Comparison of ENCODE assay signal across 11 cellular contexts in genomic region chr1:10457462-10457861, GRCh38. TPM values are rescaled to one million over a fixed set of nuclear protein-coding genes. Genes with fewer than 3 reads are reported as not detected.
DNase-seq lines count a peak whose midpoint lies in the region; ATAC-seq, FAIRE-seq and TF ChIP-seq lines count a peak whose summit lies in the region.
"Not testable (repeated sequence)": the region's sequence is repeated elsewhere in the genome, so short reads cannot be mapped to it uniquely, and the experiment has no call there.
"Had no signal": no experiment of that assay in that cellular context is flagged by ENCODE, and none has a peak within 500 bp of the region (broad histone marks: within the 10 kb centered on the region; RNA-seq: fewer than 3 reads in every experiment).

No MANE protein-coding gene starts in this region.

- not testable (repeated sequence) for FAIRE-seq in HepG2 (lab: Jason Lieb, UNC); small intestine (lab: Jason Lieb, UNC)

- not testable (repeated sequence) for TF ChIP-seq RAD21 in HepG2 (CRISPR knock-in tag; IDR thresholded peaks at IDR 0.05)

- H3K4me3 Mint-ChIP-seq in activated T-cell treated with anti-CD3 and anti-CD28 coated beads, Interleukin-2, amount 50 U/mL, for 24 hours: not testable (repeated sequence)

- H3K36me3 ChIP-seq in HEK293 (ENCODE audit: control insufficient read depth in 2 of 2, insufficient read depth in 1 of 2, low read length in 2 of 2): peaks cover 19 to 45% of the 10 kb centered on the region in 2 experiments
- H3K36me3 ChIP-seq in RWPE2 (ENCODE audit: low read depth): peaks cover 20% of the 10 kb centered on the region
- not testable (repeated sequence) for H3K36me3 ChIP-seq in HepG2 (replicated peaks in 1 of 2; ENCODE audit: control insufficient read depth in 1 of 2, insufficient read depth in 2 of 2, low read length in 2 of 2); small intestine (ENCODE audit: control insufficient read depth in 2 of 2, insufficient read depth in 2 of 2, low read length in 2 of 2); uterus

- H3K79me2 ChIP-seq in HepG2 (ENCODE audit: insufficient read depth, low read length): not testable (repeated sequence)

- not testable (repeated sequence) for H3K4me3 ChIP-seq in HEK293 (ENCODE audit: low read depth, low read length); RWPE2 (ENCODE audit: severe bottlenecking); HepG2 (replicated peaks in 1 of 3; ENCODE audit: insufficient read depth in 1 of 3, low read depth in 2 of 3, low read length in 3 of 3); small intestine (ENCODE audit: low read depth in 1 of 2, low read length in 2 of 2); uterus
- peak overlapping the region; percentile 24 for H3K4me3 ChIP-seq in fibroblast of villous mesenchyme (ENCODE audit: low read depth, low read length)

- peak overlapping the region; percentile 2 for H3K27ac Mint-ChIP-seq in activated T-cell treated with anti-CD3 and anti-CD28 coated beads, Interleukin-2, amount 50 U/mL, for 24 hours

- not testable (repeated sequence) for H3K9me3 ChIP-seq in HEK293 (ENCODE audit: control insufficient read depth, insufficient read depth, low read depth, low read length); RWPE2 (ENCODE audit: severe bottlenecking); HepG2 (ENCODE audit: low read length); small intestine (ENCODE audit: control insufficient read depth, low read depth); uterus

- not testable (repeated sequence) for ATAC-seq in RWPE2 (ENCODE audit: low read depth); HepG2

- not testable (repeated sequence) for H2AFZ ChIP-seq in HepG2 (ENCODE audit: low read length)

- CTCF ChIA-PET in HEK293 (lab: Yijun Ruan, JAX): interaction anchor here (0.6 to 1.2 kb wide), 3 partner anchors 28 to 37 kb away, joined by 3 to 4 read pairs (median 3); no protein-coding TSS in a partner anchor
- CTCF ChIA-PET in HepG2 (lab: Yijun Ruan, JAX; ENCODE audit: low intra/inter-chr PET ratio, low total read pairs): not testable (repeated sequence)

- H4K20me1 ChIP-seq in HepG2 (ENCODE audit: insufficient read depth, low read length): not testable (repeated sequence)

- H3K9me3 Mint-ChIP-seq in activated T-cell treated with anti-CD3 and anti-CD28 coated beads, Interleukin-2, amount 50 U/mL, for 24 hours: not testable (repeated sequence)

- H3K27me3 ChIP-seq in RWPE2 (ENCODE audit: insufficient read depth, poor library complexity, severe bottlenecking); HepG2 (ENCODE audit: control insufficient read depth in 1 of 2, insufficient read depth in 2 of 2, low read length in 2 of 2); small intestine (ENCODE audit: control insufficient read depth in 2 of 2, insufficient read depth in 2 of 2, low read length in 2 of 2); uterus: not testable (repeated sequence)

- in situ Hi-C loops in HepG2 (cut with HindIII; ENCODE audit: extremely low pct_ligation_motif_present, low pct_unique_long_range_greater_than_20kb): not testable (repeated sequence)

- WGBS in HepG2 (ENCODE audit: low lambda C conversion rate): 72% methylated on average over 7 of the region's 7 CpGs
- 60 to 65% (median 63%) methylated on average over 7 of the region's 7 CpGs for WGBS in small intestine, 3 donors

- POLR2A ChIA-PET in HEK293 (lab: Yijun Ruan, JAX): not testable (repeated sequence)
- POLR2A ChIA-PET in HepG2 (lab: Yijun Ruan, JAX): interaction anchor here (0.7 kb wide), 1 partner anchor 15 kb away, joined by 3 read pairs; the partner anchor contains the start of gene DFFA

- H3K27me3 Mint-ChIP-seq in activated T-cell treated with anti-CD3 and anti-CD28 coated beads, Interleukin-2, amount 50 U/mL, for 24 hours: not testable (repeated sequence)

- peaks cover 63% of the 10 kb centered on the region for H3K36me3 Mint-ChIP-seq in activated T-cell treated with anti-CD3 and anti-CD28 coated beads, Interleukin-2, amount 50 U/mL, for 24 hours (ENCODE audit: low read depth)

- not testable (repeated sequence) for H3K4me1 Mint-ChIP-seq in activated T-cell treated with anti-CD3 and anti-CD28 coated beads, Interleukin-2, amount 50 U/mL, for 24 hours (ENCODE audit: low read depth)

- H3K4me1 ChIP-seq in HEK293 (ENCODE audit: control insufficient read depth, insufficient read depth, low read length); HepG2 (ENCODE audit: insufficient read depth, low read length); small intestine (ENCODE audit: control insufficient read depth in 2 of 2, insufficient read depth in 1 of 2, low read depth in 1 of 2, low read length in 1 of 2); uterus: not testable (repeated sequence)
- peaks cover 24% of the 10 kb centered on the region for H3K4me1 ChIP-seq in RWPE2 (ENCODE audit: insufficient read depth, poor library complexity, severe bottlenecking)

- TF ChIP-seq CTCF in HEK293 (tag by site-specific recombination; IDR thresholded peaks at IDR 0.05); RWPE2 (IDR thresholded peaks at IDR 0.05; ENCODE audit: poor library complexity, severe bottlenecking); fibroblast of villous mesenchyme (IDR thresholded peaks at IDR 0.05; ENCODE audit: insufficient read depth, low read depth, low read length); HepG2 (CRISPR knock-in tag; IDR thresholded peaks at IDR 0.05); uterus (IDR thresholded peaks at IDR 0.05): not testable (repeated sequence)

- H3K9ac ChIP-seq in HepG2 (ENCODE audit: insufficient read depth, low read depth, low read length): not testable (repeated sequence)

- intact Hi-C loops in HepG2 (cut with micrococcal nuclease; ENCODE audit: unreplicated experiment); uterus (cut with DNase I; ENCODE audit: low total_unique reads): not testable (repeated sequence)

- H3K4me2 ChIP-seq in HepG2 (ENCODE audit: low read depth, low read length): not testable (repeated sequence)

- H3K27ac ChIP-seq in HEK293 (ENCODE audit: extremely low read depth, low read depth, low read length); HepG2 (ENCODE audit: extremely low read length, insufficient read depth, low read length); small intestine (ENCODE audit: low read depth in 1 of 2, low read length in 1 of 2): not testable (repeated sequence)
- H3K27ac ChIP-seq in RWPE2 (ENCODE audit: poor library complexity, severe bottlenecking): peak overlapping the region; percentile 27
- H3K27ac ChIP-seq in uterus: peak overlapping the region; percentile 7 to 50

- BruUV-seq in HepG2 (replicated peaks; lab: Mats Ljungman, UMichigan): not testable (repeated sequence)

- not testable (repeated sequence) for TF ChIP-seq EP300 in HepG2 (IDR thresholded peaks at IDR 0.05; ENCODE audit: low read depth in 2 of 2, low read length in 2 of 2); HepG2 (CRISPR knock-in tag; IDR thresholded peaks at IDR 0.05; ENCODE audit: borderline replicate concordance)

- TF ChIP-seq POLR2A in HepG2 (IDR thresholded peaks at IDR 0.05; ENCODE audit: insufficient read depth in 1 of 2, low read depth in 2 of 2, low read length in 2 of 2); uterus (IDR thresholded peaks at IDR 0.05): not testable (repeated sequence)

- DNase-seq in RWPE2 (ENCODE audit: low spot score); activated T-cell treated with anti-CD3 and anti-CD28 coated beads, Interleukin-2, amount 50 U/mL, for 24 hours; HepG2 (ENCODE audit: low spot score); uterus: not testable (repeated sequence)
- peak; percentile 32 for DNase-seq in dermis blood vessel endothelial cell
- DNase-seq in fibroblast of villous mesenchyme (ENCODE audit: low read depth): peak; percentile 37
- DNase-seq in small intestine: peak; percentile 17

RNA-seq across cellular contexts. Expression of gene CORT, which starts 7.6 kb away (rescaled TPM):
- total RNA-seq in dermis blood vessel endothelial cell (0.34 and 0.37 TPM in 2 replicates), fibroblast of villous mesenchyme (0.32 TPM in 1 of 2 replicates, not detected in the other), HepG2 (2016; rRNA removed; fragmentation: Illumina TruSeq; extraction: Trizol) (0.62 TPM in 1 of 2 replicates, not detected in the other), uterus (under 1 TPM in 1 of 4 donors, not detected in 3; 0.79 TPM)
- total RNA-seq in HepG2 (2016; cell fraction: cytosol; rRNA removed; fragmentation: Illumina TruSeq; extraction: Trizol; ENCODE audit: low read depth): not detected in 2 replicates
- 0.61 TPM in 1 of 2 replicates, not detected in the other for total RNA-seq in HepG2 (2016; cell fraction: insoluble cytoplasmic fraction; rRNA removed; fragmentation: Illumina TruSeq; extraction: Trizol)
- 0.15 and 0.21 TPM in 2 replicates for total RNA-seq in HepG2 (2016; cell fraction: membrane; rRNA removed; fragmentation: Illumina TruSeq; extraction: Trizol)
- total RNA-seq in HepG2 (2016; cell fraction: nucleus; rRNA removed; fragmentation: Illumina TruSeq; extraction: Trizol): 0.78 and 1.1 TPM in 2 replicates
- polyA plus RNA-seq in HepG2 (2011; rRNA removed) (0.08 and 0.11 TPM in 2 replicates), small intestine (under 1 TPM in 1 of 3 donors, not detected in 2; 0.97 TPM)
- 0.08 and 0.09 TPM in 2 replicates for polyA plus RNA-seq in HepG2 (2011; cell fraction: cytosol; rRNA removed)
- polyA plus RNA-seq in HepG2 (2011; cell fraction: nucleus; rRNA removed): 0.24 and 0.29 TPM in 2 replicates
- polyA plus RNA-seq in HepG2 (2012): 0.31 and 0.40 TPM in 2 replicates
- polyA plus RNA-seq in HepG2 (2016; cell fraction: cytosol; fragmentation: Illumina TruSeq; extraction: Trizol; ENCODE audit: low read depth): 0.11 and 0.46 TPM in 2 replicates
- 0.50 TPM in 1 of 2 replicates, not detected in the other for polyA plus RNA-seq in HepG2 (2016; cell fraction: insoluble cytoplasmic fraction; fragmentation: Illumina TruSeq; extraction: Trizol; ENCODE audit: low read depth)
- polyA plus RNA-seq in HepG2 (2016; cell fraction: membrane; fragmentation: Illumina TruSeq; extraction: Trizol; ENCODE audit: low read depth): 0.21 and 0.36 TPM in 2 replicates
- 0.81 and 1.9 TPM in 2 replicates for polyA plus RNA-seq in HepG2 (2016; cell fraction: nucleus; fragmentation: Illumina TruSeq; extraction: Trizol; ENCODE audit: insufficient read depth, low read depth)
- polyA minus RNA-seq in HepG2 (2011; rRNA and poly(A)+ RNA removed; ENCODE audit: low replicate concordance): not detected in 2 replicates
- not detected in 2 replicates for polyA minus RNA-seq in HepG2 (2011; cell fraction: cytosol; rRNA and poly(A)+ RNA removed)
- 0.39 TPM in 1 of 2 replicates, not detected in the other for polyA minus RNA-seq in HepG2 (2011; cell fraction: nucleus; rRNA and poly(A)+ RNA removed)
- total RNA-seq: Calu3, G401 had no signal
- polyA plus RNA-seq: CD8-positive, alpha-beta memory T cell had no signal

RNA-seq across cellular contexts. Expression of gene DFFA, which starts 14.9 kb away (rescaled TPM):
- total RNA-seq in dermis blood vessel endothelial cell (56.2 and 74.5 TPM in 2 replicates), fibroblast of villous mesenchyme (28.7 and 52.2 TPM in 2 replicates), HepG2 (2016; rRNA removed; fragmentation: Illumina TruSeq; extraction: Trizol) (33.9 and 44.6 TPM in 2 replicates), uterus (10 to 100 TPM in 3 of 4 donors, 1 to 10 TPM in 1; 5.1 to 41.6 (median 25.7) TPM)
- 8.8 and 9.5 TPM in 2 replicates for total RNA-seq in HepG2 (2016; cell fraction: cytosol; rRNA removed; fragmentation: Illumina TruSeq; extraction: Trizol; ENCODE audit: low read depth)
- 34.8 and 45.3 TPM in 2 replicates for total RNA-seq in HepG2 (2016; cell fraction: insoluble cytoplasmic fraction; rRNA removed; fragmentation: Illumina TruSeq; extraction: Trizol)
- total RNA-seq in HepG2 (2016; cell fraction: membrane; rRNA removed; fragmentation: Illumina TruSeq; extraction: Trizol): 18.7 and 19.6 TPM in 2 replicates
- total RNA-seq in HepG2 (2016; cell fraction: nucleus; rRNA removed; fragmentation: Illumina TruSeq; extraction: Trizol): 14.0 and 17.3 TPM in 2 replicates
- polyA plus RNA-seq in HepG2 (2011; rRNA removed) (16.5 and 16.6 TPM in 2 replicates), small intestine (10 to 100 TPM in 2 of 3 donors, 1 to 10 TPM in 1; 8.9 to 24.0 (median 10.3) TPM)
- polyA plus RNA-seq in HepG2 (2011; cell fraction: cytosol; rRNA removed): 12.9 and 13.7 TPM in 2 replicates
- polyA plus RNA-seq in HepG2 (2011; cell fraction: nucleus; rRNA removed): 5.9 and 7.7 TPM in 2 replicates
- polyA plus RNA-seq in HepG2 (2012): 10.7 and 12.2 TPM in 2 replicates
- 6.5 and 6.7 TPM in 2 replicates for polyA plus RNA-seq in HepG2 (2016; cell fraction: cytosol; fragmentation: Illumina TruSeq; extraction: Trizol; ENCODE audit: low read depth)
- polyA plus RNA-seq in HepG2 (2016; cell fraction: insoluble cytoplasmic fraction; fragmentation: Illumina TruSeq; extraction: Trizol; ENCODE audit: low read depth): 32.4 and 33.3 TPM in 2 replicates
- polyA plus RNA-seq in HepG2 (2016; cell fraction: membrane; fragmentation: Illumina TruSeq; extraction: Trizol; ENCODE audit: low read depth): 10.4 and 10.6 TPM in 2 replicates
- polyA plus RNA-seq in HepG2 (2016; cell fraction: nucleus; fragmentation: Illumina TruSeq; extraction: Trizol; ENCODE audit: insufficient read depth, low read depth): 20.0 and 20.1 TPM in 2 replicates
- 36.7 and 57.5 TPM in 2 replicates for polyA minus RNA-seq in HepG2 (2011; rRNA and poly(A)+ RNA removed; ENCODE audit: low replicate concordance)
- polyA minus RNA-seq in HepG2 (2011; cell fraction: cytosol; rRNA and poly(A)+ RNA removed): 10.2 and 11.0 TPM in 2 replicates
- 11.3 and 12.9 TPM in 2 replicates for polyA minus RNA-seq in HepG2 (2011; cell fraction: nucleus; rRNA and poly(A)+ RNA removed)

RNA-seq across cellular contexts. Expression of gene PEX14, which starts 17.3 kb away (rescaled TPM):
- total RNA-seq in dermis blood vessel endothelial cell (9.9 and 21.7 TPM in 2 replicates), fibroblast of villous mesenchyme (17.3 and 18.7 TPM in 2 replicates), HepG2 (2016; rRNA removed; fragmentation: Illumina TruSeq; extraction: Trizol) (5.9 and 9.9 TPM in 2 replicates), uterus (10 to 100 TPM in 1 of 4 donors, 1 to 10 TPM in 3; 2.0 to 21.9 (median 5.3) TPM)
- total RNA-seq in HepG2 (2016; cell fraction: cytosol; rRNA removed; fragmentation: Illumina TruSeq; extraction: Trizol; ENCODE audit: low read depth): 5.4 and 5.5 TPM in 2 replicates
- 6.0 and 11.1 TPM in 2 replicates for total RNA-seq in HepG2 (2016; cell fraction: insoluble cytoplasmic fraction; rRNA removed; fragmentation: Illumina TruSeq; extraction: Trizol)
- total RNA-seq in HepG2 (2016; cell fraction: membrane; rRNA removed; fragmentation: Illumina TruSeq; extraction: Trizol): 6.6 and 8.1 TPM in 2 replicates
- total RNA-seq in HepG2 (2016; cell fraction: nucleus; rRNA removed; fragmentation: Illumina TruSeq; extraction: Trizol): 11.8 and 16.0 TPM in 2 replicates
- polyA plus RNA-seq in HepG2 (2011; rRNA removed) (6.3 and 6.5 TPM in 2 replicates), small intestine (10 to 100 TPM; 15.9 to 24.9 (median 24.4) TPM)
- polyA plus RNA-seq in HepG2 (2011; cell fraction: cytosol; rRNA removed): 5.8 and 7.7 TPM in 2 replicates
- polyA plus RNA-seq in HepG2 (2011; cell fraction: nucleus; rRNA removed): 22.7 and 25.4 TPM in 2 replicates
- polyA plus RNA-seq in HepG2 (2012): 10.8 and 15.1 TPM in 2 replicates
- polyA plus RNA-seq in HepG2 (2016; cell fraction: cytosol; fragmentation: Illumina TruSeq; extraction: Trizol; ENCODE audit: low read depth): 3.9 and 4.0 TPM in 2 replicates
- 8.3 and 10.4 TPM in 2 replicates for polyA plus RNA-seq in HepG2 (2016; cell fraction: insoluble cytoplasmic fraction; fragmentation: Illumina TruSeq; extraction: Trizol; ENCODE audit: low read depth)
- polyA plus RNA-seq in HepG2 (2016; cell fraction: membrane; fragmentation: Illumina TruSeq; extraction: Trizol; ENCODE audit: low read depth): 5.7 and 6.2 TPM in 2 replicates
- polyA plus RNA-seq in HepG2 (2016; cell fraction: nucleus; fragmentation: Illumina TruSeq; extraction: Trizol; ENCODE audit: insufficient read depth, low read depth): 25.5 and 27.0 TPM in 2 replicates
- polyA minus RNA-seq in HepG2 (2011; rRNA and poly(A)+ RNA removed; ENCODE audit: low replicate concordance): 7.0 and 10.1 TPM in 2 replicates
- polyA minus RNA-seq in HepG2 (2011; cell fraction: cytosol; rRNA and poly(A)+ RNA removed): 5.2 and 5.5 TPM in 2 replicates
- 15.8 and 20.3 TPM in 2 replicates for polyA minus RNA-seq in HepG2 (2011; cell fraction: nucleus; rRNA and poly(A)+ RNA removed)

RNA-seq across cellular contexts. Expression of gene CENPS, which starts 27.2 kb away (rescaled TPM):
- total RNA-seq in dermis blood vessel endothelial cell (7.8 and 11.4 TPM in 2 replicates), fibroblast of villous mesenchyme (14.2 and 14.7 TPM in 2 replicates), HepG2 (2016; rRNA removed; fragmentation: Illumina TruSeq; extraction: Trizol) (22.0 and 24.9 TPM in 2 replicates), uterus (10 to 100 TPM in 1 of 4 donors, 1 to 10 TPM in 3; 2.6 to 15.4 (median 6.2) TPM)
- total RNA-seq in HepG2 (2016; cell fraction: cytosol; rRNA removed; fragmentation: Illumina TruSeq; extraction: Trizol; ENCODE audit: low read depth): 32.3 and 41.2 TPM in 2 replicates
- total RNA-seq in HepG2 (2016; cell fraction: insoluble cytoplasmic fraction; rRNA removed; fragmentation: Illumina TruSeq; extraction: Trizol): 18.1 and 23.2 TPM in 2 replicates
- total RNA-seq in HepG2 (2016; cell fraction: membrane; rRNA removed; fragmentation: Illumina TruSeq; extraction: Trizol): 41.4 and 43.7 TPM in 2 replicates
- total RNA-seq in HepG2 (2016; cell fraction: nucleus; rRNA removed; fragmentation: Illumina TruSeq; extraction: Trizol): 8.1 and 10.8 TPM in 2 replicates
- polyA plus RNA-seq in HepG2 (2011; rRNA removed) (2.9 and 3.3 TPM in 2 replicates), small intestine (10 to 100 TPM; 11.3 to 28.3 (median 27.3) TPM)
- 3.8 and 4.5 TPM in 2 replicates for polyA plus RNA-seq in HepG2 (2011; cell fraction: cytosol; rRNA removed)
- polyA plus RNA-seq in HepG2 (2011; cell fraction: nucleus; rRNA removed): 2.8 and 3.7 TPM in 2 replicates
- polyA plus RNA-seq in HepG2 (2012): 5.0 and 10.5 TPM in 2 replicates
- polyA plus RNA-seq in HepG2 (2016; cell fraction: cytosol; fragmentation: Illumina TruSeq; extraction: Trizol; ENCODE audit: low read depth): 49.6 and 69.4 TPM in 2 replicates
- polyA plus RNA-seq in HepG2 (2016; cell fraction: insoluble cytoplasmic fraction; fragmentation: Illumina TruSeq; extraction: Trizol; ENCODE audit: low read depth): 33.2 and 38.1 TPM in 2 replicates
- 55.5 and 60.0 TPM in 2 replicates for polyA plus RNA-seq in HepG2 (2016; cell fraction: membrane; fragmentation: Illumina TruSeq; extraction: Trizol; ENCODE audit: low read depth)
- 17.3 and 17.4 TPM in 2 replicates for polyA plus RNA-seq in HepG2 (2016; cell fraction: nucleus; fragmentation: Illumina TruSeq; extraction: Trizol; ENCODE audit: insufficient read depth, low read depth)
- 5.9 and 8.9 TPM in 2 replicates for polyA minus RNA-seq in HepG2 (2011; rRNA and poly(A)+ RNA removed; ENCODE audit: low replicate concordance)
- polyA minus RNA-seq in HepG2 (2011; cell fraction: cytosol; rRNA and poly(A)+ RNA removed): 1.5 and 2.0 TPM in 2 replicates
- polyA minus RNA-seq in HepG2 (2011; cell fraction: nucleus; rRNA and poly(A)+ RNA removed): 1.0 and 3.9 TPM in 2 replicates

RNA-seq across cellular contexts. Expression of gene PGD, which starts 58.6 kb away (rescaled TPM):
- total RNA-seq in dermis blood vessel endothelial cell: 59.4 and 130 TPM in 2 replicates
- 74.1 and 88.1 TPM in 2 replicates for total RNA-seq in fibroblast of villous mesenchyme
- total RNA-seq in HepG2 (2016; rRNA removed; fragmentation: Illumina TruSeq; extraction: Trizol): 210 and 242 TPM in 2 replicates
- total RNA-seq in HepG2 (2016; cell fraction: cytosol; rRNA removed; fragmentation: Illumina TruSeq; extraction: Trizol; ENCODE audit: low read depth): 63.5 and 72.1 TPM in 2 replicates
- 212 TPM in 2 replicates for total RNA-seq in HepG2 (2016; cell fraction: insoluble cytoplasmic fraction; rRNA removed; fragmentation: Illumina TruSeq; extraction: Trizol)
- total RNA-seq in HepG2 (2016; cell fraction: membrane; rRNA removed; fragmentation: Illumina TruSeq; extraction: Trizol): 131 and 149 TPM in 2 replicates
- 134 TPM in 2 replicates for total RNA-seq in HepG2 (2016; cell fraction: nucleus; rRNA removed; fragmentation: Illumina TruSeq; extraction: Trizol)
- polyA plus RNA-seq in HepG2 (2011; rRNA removed): 64.8 and 67.5 TPM in 2 replicates
- 60.1 and 64.5 TPM in 2 replicates for polyA plus RNA-seq in HepG2 (2011; cell fraction: cytosol; rRNA removed)
- polyA plus RNA-seq in HepG2 (2011; cell fraction: nucleus; rRNA removed): 37.3 and 39.4 TPM in 2 replicates
- polyA plus RNA-seq in HepG2 (2012): 112 and 139 TPM in 2 replicates
- 80.6 and 88.6 TPM in 2 replicates for polyA plus RNA-seq in HepG2 (2016; cell fraction: cytosol; fragmentation: Illumina TruSeq; extraction: Trizol; ENCODE audit: low read depth)
- polyA plus RNA-seq in HepG2 (2016; cell fraction: insoluble cytoplasmic fraction; fragmentation: Illumina TruSeq; extraction: Trizol; ENCODE audit: low read depth): 270 and 293 TPM in 2 replicates
- polyA plus RNA-seq in HepG2 (2016; cell fraction: membrane; fragmentation: Illumina TruSeq; extraction: Trizol; ENCODE audit: low read depth): 132 and 155 TPM in 2 replicates
- polyA plus RNA-seq in HepG2 (2016; cell fraction: nucleus; fragmentation: Illumina TruSeq; extraction: Trizol; ENCODE audit: insufficient read depth, low read depth): 206 and 219 TPM in 2 replicates
- 119 and 158 TPM in 2 replicates for polyA minus RNA-seq in HepG2 (2011; rRNA and poly(A)+ RNA removed; ENCODE audit: low replicate concordance)
- 59.4 and 61.6 TPM in 2 replicates for polyA minus RNA-seq in HepG2 (2011; cell fraction: cytosol; rRNA and poly(A)+ RNA removed)
- 35.2 and 45.2 TPM in 2 replicates for polyA minus RNA-seq in HepG2 (2011; cell fraction: nucleus; rRNA and poly(A)+ RNA removed)
- 100 to 1,000 TPM; 158 to 226 (median 189) TPM for polyA plus RNA-seq in small intestine
- total RNA-seq in uterus: 10 to 100 TPM; 13.8 to 79.7 (median 37.5) TPM
